In genomic region chr7:132594741-132595140, GRCh38 we compare ENCODE assay signal across 3 cellular contexts. TPM values are rescaled to one million over a fixed set of nuclear protein-coding genes. Genes with fewer than 3 reads are reported as not detected.
"Had no signal": no experiment of that assay in that cellular context is flagged by ENCODE, and none has a peak within 500 bp of the region (broad histone marks: within the 10 kb centered on the region; RNA-seq: fewer than 3 reads in every experiment).

No MANE protein-coding gene starts in this region.

RNA-seq across cellular contexts. Expression of gene PLXNA4, which starts 18.5 kb away (rescaled TPM):
- total RNA-seq: epithelial cell of proximal tubule, fibroblast of villous mesenchyme, foreskin keratinocyte had no signal
- polyA plus RNA-seq: foreskin keratinocyte had no signal
